10 cellular contexts compared by ENCODE assay signal in genomic region chr4:141702472-141703182, GRCh38.
A peak's percentile ranks its signal among the peaks of the same experiment; 100 is the strongest.
DNase-seq lines count a peak whose midpoint lies in the region; ATAC-seq and TF ChIP-seq lines count a peak whose summit lies in the region.
"Had no signal": no experiment of that assay in that cellular context is flagged by ENCODE, and none has a peak within 500 bp of the region (broad histone marks: within the 10 kb centered on the region; RNA-seq: fewer than 3 reads in every experiment).

No MANE protein-coding gene starts in this region.

- H3K56ac ChIP-seq in IMR-90 (ENCODE audit: extremely low read depth, insufficient read depth, low read length) (no peak overlapping the region), mesendoderm (ENCODE audit: low read length) (no peak overlapping the region)

- no peak for TF ChIP-seq EP300 in suprapubic skin (IDR thresholded peaks at IDR 0.05)

- H4K8ac ChIP-seq in IMR-90 (ENCODE audit: low read depth in 2 of 2, low read length in 2 of 2) (no peak overlapping the region), mesendoderm (ENCODE audit: low read depth, low read length) (no peak overlapping the region)

- H3K4me1 ChIP-seq in IMR-90 (ENCODE audit: control insufficient read depth, insufficient read depth, low read length) = peaks cover 7% of the 10 kb centered on the region; the same call in 1 of the 2 replicates
- no peaks in the 10 kb centered on the region for H3K4me1 ChIP-seq in mesendoderm (ENCODE audit: control insufficient read depth, low read depth, low read length)
- no peaks in the 10 kb centered on the region for H3K4me1 ChIP-seq in ascending aorta
- no peaks in the 10 kb centered on the region for H3K4me1 ChIP-seq in aorta (ENCODE audit: control insufficient read depth in 1 of 2, insufficient read depth in 2 of 2, low read length in 2 of 2)
- no peaks in the 10 kb centered on the region for H3K4me1 ChIP-seq in suprapubic skin

- in situ Hi-C loops in IMR-90 (cut with MboI; ENCODE audit: low sequenced_read_pairs) = no loop called here
- in situ Hi-C loops in astrocyte of the spinal cord (cut with HindIII; ENCODE audit: low sequenced_read_pairs) = no loop called here

- intact Hi-C loops in IMR-90 (cut with micrococcal nuclease) (no loop called here), ascending aorta (cut with DNase I) (no loop called here), aorta (cut with DNase I) (no loop called here)

- H3K27me3 ChIP-seq in IMR-90 (ENCODE audit: control insufficient read depth, insufficient read depth, low read length) (no peaks in the 10 kb centered on the region), mesendoderm (ENCODE audit: insufficient read depth, low read length, poor library complexity) (no peaks in the 10 kb centered on the region), ascending aorta (no peaks in the 10 kb centered on the region), aorta (ENCODE audit: control insufficient read depth in 1 of 2, insufficient read depth in 2 of 2, low read length in 1 of 2) (no peaks in the 10 kb centered on the region), suprapubic skin (no peaks in the 10 kb centered on the region)

- DNase-seq in GM10266 (ENCODE audit: extremely low spot score) (no peak), IMR-90 (peak; percentile 49), astrocyte of the spinal cord (ENCODE audit: low read depth, low spot score) (peak; percentile 23), mesendoderm (peak; percentile 66), GDM1 (lab: John Stamatoyannopoulos, UW) (no peak), ascending aorta (ENCODE audit: low spot score in 2 of 2) (no peak), aorta (no peak), suprapubic skin (ENCODE audit: low spot score in 2 of 2) (no peak)
- DNase-seq: DMS79 treated with DMSO at 0.1 percent for 48 hours, NCI-H345 had no signal

- POLR2A ChIA-PET in IMR-90 (lab: Charles Lee; ENCODE audit: unreplicated experiment) = interaction anchor here (0.5 kb wide), 1 partner anchor 79 kb away, joined by 3 read pairs; no protein-coding TSS in a partner anchor

- BruUV-seq in IMR-90 (replicated peaks; lab: Mats Ljungman, UMichigan) = no TSS peak

- H2BK20ac ChIP-seq in IMR-90 (ENCODE audit: low read depth, low read length) = no peak overlapping the region

- H3K18ac ChIP-seq in IMR-90 (ENCODE audit: low read depth, low read length) (no peak overlapping the region), mesendoderm (ENCODE audit: low read length) (no peak overlapping the region)

- H2BK15ac ChIP-seq in IMR-90 (ENCODE audit: low read depth, low read length) (no peak overlapping the region), mesendoderm (replicated peaks; ENCODE audit: low read depth) (no peak overlapping the region)

- no peak; the same call in 1 of the 2 replicates for ATAC-seq in IMR-90 (ENCODE audit: low read depth)
- no peak for ATAC-seq in aorta (ENCODE audit: low FRiP score)

- no peak overlapping the region for H3K4me3 ChIP-seq in IMR-90 (ENCODE audit: insufficient read depth, low read depth, low read length)
- H3K4me3 ChIP-seq in astrocyte of the spinal cord (ENCODE audit: low read depth, low read length) = no peak overlapping the region
- no peak overlapping the region for H3K4me3 ChIP-seq in mesendoderm (ENCODE audit: low read length)
- H3K4me3 ChIP-seq in ascending aorta = no peak overlapping the region
- no peak overlapping the region for H3K4me3 ChIP-seq in aorta (ENCODE audit: low read length in 2 of 2)
- H3K4me3 ChIP-seq in suprapubic skin = no peak overlapping the region

- TF ChIP-seq POLR2A in IMR-90 (IDR thresholded peaks at IDR 0.05; ENCODE audit: low read depth, low read length) = no peak
- no peak for TF ChIP-seq POLR2A in suprapubic skin (IDR thresholded peaks at IDR 0.05)

- no peaks in the 10 kb centered on the region for H4K20me1 ChIP-seq in IMR-90 (ENCODE audit: insufficient read depth, low read length)

- no peak overlapping the region for H2BK5ac ChIP-seq in IMR-90 (ENCODE audit: low read depth, low read length, poor library complexity, severe bottlenecking)
- no peak overlapping the region for H2BK5ac ChIP-seq in mesendoderm (ENCODE audit: low read length)

- H4K5ac ChIP-seq in IMR-90 (ENCODE audit: low read depth, low read length) = no peak overlapping the region
- no peak overlapping the region for H4K5ac ChIP-seq in mesendoderm (ENCODE audit: low read length)

- no peak overlapping the region for H2AFZ ChIP-seq in IMR-90 (replicated peaks; ENCODE audit: low read length, poor library complexity)

- no peaks in the 10 kb centered on the region for H3K36me3 ChIP-seq in IMR-90 (ENCODE audit: control insufficient read depth, insufficient read depth, low read length)
- no peaks in the 10 kb centered on the region for H3K36me3 ChIP-seq in mesendoderm (ENCODE audit: control insufficient read depth, insufficient read depth, low read length)
- no peaks in the 10 kb centered on the region for H3K36me3 ChIP-seq in ascending aorta
- peaks cover 0 to under 1% of the 10 kb centered on the region in 2 donors for H3K36me3 ChIP-seq in aorta (ENCODE audit: control insufficient read depth in 1 of 2, insufficient read depth in 2 of 2, low read length in 1 of 2)
- H3K36me3 ChIP-seq in suprapubic skin = no peaks in the 10 kb centered on the region

- peaks cover 8 to 10% of the 10 kb centered on the region in 2 experiments; a peak in 2 of 4 replicates for H3K79me1 ChIP-seq in IMR-90 (ENCODE audit: low read depth in 1 of 2, low read length in 2 of 2)
- H3K79me1 ChIP-seq in mesendoderm (ENCODE audit: low read length) = no peaks in the 10 kb centered on the region

- dilution Hi-C loops in IMR-90 (cut with HindIII; ENCODE audit: low sequenced_read_pairs, unreplicated experiment) = no loop called here

- H2BK120ac ChIP-seq in IMR-90 (ENCODE audit: low read depth, low read length) (no peak overlapping the region), mesendoderm (ENCODE audit: low read depth, low read length) (no peak overlapping the region)

- WGBS in IMR-90 (ENCODE audit: extremely low coverage in 2 of 2, insufficient read length in 1 of 2), 2 experiments = no CpG with 5 or more reads among the region's 3 CpGs
- WGBS in mesendoderm (ENCODE audit: extremely low coverage, insufficient coverage, low lambda C conversion rate) = no CpG with 5 or more reads among the region's 3 CpGs
- 95 to 100% methylated on average over 3 of the region's 3 CpGs for WGBS in aorta, 2 donors
- WGBS in suprapubic skin = 94% methylated on average over 2 of the region's 3 CpGs

- no peak for TF ChIP-seq RAD21 in IMR-90 (IDR thresholded peaks at IDR 0.05; ENCODE audit: low read length)

- no peak overlapping the region for H3K27ac ChIP-seq in IMR-90 (ENCODE audit: insufficient read depth, low read length)
- no peak overlapping the region for H3K27ac ChIP-seq in mesendoderm (ENCODE audit: low read depth, low read length)
- no peak overlapping the region for H3K27ac ChIP-seq in ascending aorta
- H3K27ac ChIP-seq in aorta (ENCODE audit: low read depth in 1 of 2, low read length in 2 of 2) = no peak overlapping the region
- no peak overlapping the region for H3K27ac ChIP-seq in suprapubic skin

- H3K23ac ChIP-seq in IMR-90 (ENCODE audit: low read depth, low read length) (no peak overlapping the region), mesendoderm (ENCODE audit: low read length) (no peak overlapping the region)

- no peaks in the 10 kb centered on the region for H3K79me2 ChIP-seq in mesendoderm (ENCODE audit: control insufficient read depth, insufficient read depth, low read length)

- H2AK9ac ChIP-seq in IMR-90 (replicated peaks; ENCODE audit: low read depth, low read length, poor library complexity) = no peak overlapping the region

- H3K9me1 ChIP-seq in IMR-90 (ENCODE audit: insufficient read depth, low read length) = peaks cover 4% of the 10 kb centered on the region; the same call in 1 of the 2 replicates

- TF ChIP-seq CTCF in GM10266 (IDR thresholded peaks at IDR 0.05; ENCODE audit: control insufficient read depth, insufficient read depth, low read depth, missing control alignments) (peak; percentile 22), IMR-90 (conservative IDR thresholded peaks at IDR 0.05; ENCODE audit: low read depth, low read length) (no peak), astrocyte of the spinal cord (IDR thresholded peaks at IDR 0.05; ENCODE audit: low read depth, low read length) (no peak), ascending aorta (IDR thresholded peaks at IDR 0.05) (no peak), suprapubic skin (IDR thresholded peaks at IDR 0.05) (no peak)

- H4K91ac ChIP-seq in IMR-90 (ENCODE audit: insufficient read depth, low read depth, low read length) = no peak overlapping the region

- CTCF ChIA-PET in IMR-90 (lab: Yijun Ruan, JAX) = interaction anchor here (0.6 to 1.3 kb wide), 5 partner anchors 9 to 1179 kb away, joined by 3 to 5 read pairs (median 3); partner anchors contain the start of gene ELMOD2

- H3K9me3 ChIP-seq in IMR-90 (ENCODE audit: control insufficient read depth, insufficient read depth, low read length) = peaks cover 2% of the 10 kb centered on the region
- H3K9me3 ChIP-seq in ascending aorta = peaks cover 0 to 14% of the 10 kb centered on the region in 2 donors
- H3K9me3 ChIP-seq in aorta (ENCODE audit: control insufficient read depth, low read length) = no peaks in the 10 kb centered on the region
- no peaks in the 10 kb centered on the region for H3K9me3 ChIP-seq in suprapubic skin

- H2AK5ac ChIP-seq in IMR-90 (ENCODE audit: low read depth, low read length) (peak overlapping the region; percentile 10; the same call in 1 of the 2 replicates), mesendoderm (ENCODE audit: low read length) (no peak overlapping the region)

- H3K14ac ChIP-seq in IMR-90 (replicated peaks; ENCODE audit: low read depth, low read length) = no peak overlapping the region

- no peak overlapping the region for H3K9ac ChIP-seq in IMR-90 (ENCODE audit: low read depth, low read length)
- H3K9ac ChIP-seq in mesendoderm (ENCODE audit: low read length) = no peak overlapping the region

- H3K4ac ChIP-seq in IMR-90 (ENCODE audit: low read depth, low read length) (no peak overlapping the region), mesendoderm (ENCODE audit: low read depth, low read length) (no peak overlapping the region)

- H3K4me2 ChIP-seq in IMR-90 (ENCODE audit: low read depth, low read length) = no peak overlapping the region
- no peak overlapping the region for H3K4me2 ChIP-seq in mesendoderm (ENCODE audit: low read length)

TF ChIP-seq in IMR-90, 13 proteins besides CTCF, POLR2A, EP300 and RAD21:
- TF ChIP-seq RFX5 (IDR thresholded peaks at IDR 0.05; ENCODE audit: low read depth, low read length) = no peak

Comparison
In these comparisons a context has a peak if more than half of its experiments do, and no peak if none do; other contexts are left out.
1. DNase-seq: peak in IMR-90 (single experiment), astrocyte of the spinal cord (single experiment) and mesendoderm (single experiment); none in GM10266 (single experiment), GDM1 (single experiment), ascending aorta (0 of 2), aorta (0 of 2) and suprapubic skin (0 of 2).